ENCODE assay signal across 19 cellular contexts in genomic region chr10:61870521-61870895, GRCh38.
"Had no signal": no experiment of that assay in that cellular context is flagged by ENCODE, and none has a peak within 500 bp of the region (broad histone marks: within the 10 kb centered on the region; RNA-seq: fewer than 3 reads in every experiment).

No MANE protein-coding gene starts in this region.

- H3K27ac Mint-ChIP-seq: activated B cell treated with CpG ODN at 0.5 μM for 24 hours; activated CD4-positive, alpha-beta memory T cell treated with anti-CD3 and anti-CD28 coated beads, Interleukin-2, amount 10 ng/mL, durations not matched to agents 7 days and 5 days; activated naive CD8-positive, alpha-beta T cell treated with anti-CD3 and anti-CD28 coated beads, Interleukin-2, amount 10 ng/mL, durations not matched to agents 7 days and 5 days; activated T-cell treated with anti-CD3 and anti-CD28 coated beads, Interleukin-2, amount 50 U/mL, for 24 hours; activated T-helper 2 cell treated with anti-CD3 and anti-CD28 coated beads, Interferon-gamma antibody, Interleukin-2, Interleukin-4, amounts not matched to agents 10 μg/mL and 5 μg/mL and 100 μg/mL, durations not matched to agents 14 hours and 24 hours and 36 hours; naive B cell had no signal

- H3K27me3 Mint-ChIP-seq: activated B cell treated with CpG ODN at 0.5 μM for 24 hours; activated T-cell treated with anti-CD3 and anti-CD28 coated beads, Interleukin-2, amount 50 U/mL, for 24 hours; naive B cell had no signal

- DNase-seq: activated B cell treated with CpG ODN at 0.5 μM for 24 hours; activated CD4-positive, alpha-beta memory T cell treated with anti-CD3 and anti-CD28 coated beads, Interleukin-2, amount 10 ng/mL, durations not matched to agents 7 days and 5 days; activated CD4-positive, alpha-beta T cell treated with anti-CD3 and anti-CD28 coated beads for 48 hours; activated naive CD4-positive, alpha-beta T cell treated with Interleukin-2 at 50 U/mL for 16 hours; activated naive CD8-positive, alpha-beta T cell treated with anti-CD3 and anti-CD28 coated beads, Interleukin-2, amount 10 ng/mL, durations not matched to agents 7 days and 5 days; activated T-cell treated with anti-CD3 and anti-CD28 coated beads, Interleukin-2, amount 50 U/mL, for 24 hours; brain microvascular endothelial cell; central memory CD4-positive, alpha-beta T cell; colonic mucosa; head of caudate nucleus; left lung; naive B cell; pancreas; stimulated activated CD4-positive, alpha-beta T cell treated with anti-CD3 and anti-CD28 coated beads, Interleukin-1b, Interleukin-23, amount 100 ng/mL, for 48 hours; stimulated activated CD8-positive, alpha-beta memory T cell treated with anti-CD3 and anti-CD28 coated beads, Interleukin-4, amount 100 ng/mL, for 48 hours; stimulated activated naive CD8-positive, alpha-beta T cell treated with anti-CD3 and anti-CD28 coated beads, Interleukin-15, Interleukin-2, amounts not matched to agents 100 U/mL and 50 U/mL, for 24 hours; trophoblast cell had no signal

- H3K4me3 Mint-ChIP-seq: activated B cell treated with CpG ODN at 0.5 μM for 24 hours; activated CD4-positive, alpha-beta memory T cell treated with anti-CD3 and anti-CD28 coated beads, Interleukin-2, amount 10 ng/mL, durations not matched to agents 7 days and 5 days; activated naive CD8-positive, alpha-beta T cell treated with anti-CD3 and anti-CD28 coated beads, Interleukin-2, amount 10 ng/mL, durations not matched to agents 7 days and 5 days; activated T-cell treated with anti-CD3 and anti-CD28 coated beads, Interleukin-2, amount 50 U/mL, for 24 hours had no signal

- H3K9me3 ChIP-seq: colonic mucosa, left lung, pancreas had no signal

- ATAC-seq: sciatic nerve; stimulated activated naive CD8-positive, alpha-beta T cell treated with anti-CD3 and anti-CD28 coated beads, Interleukin-15, Interleukin-2, amounts not matched to agents 100 U/mL and 50 U/mL, for 24 hours had no signal

- H3K27me3 ChIP-seq: brain microvascular endothelial cell, colonic mucosa, left lung, pancreas had no signal

- H3K4me3 ChIP-seq: colonic mucosa, left lung, pancreas had no signal

- H3K36me3 ChIP-seq: brain microvascular endothelial cell, colonic mucosa, left lung, pancreas had no signal

- H3K36me3 Mint-ChIP-seq: activated naive CD8-positive, alpha-beta T cell treated with anti-CD3 and anti-CD28 coated beads, Interleukin-2, amount 10 ng/mL, durations not matched to agents 7 days and 5 days; naive B cell had no signal

- H3K4me1 ChIP-seq: colonic mucosa, pancreas had no signal

- H3K9me3 Mint-ChIP-seq: activated B cell treated with CpG ODN at 0.5 μM for 24 hours; activated CD4-positive, alpha-beta memory T cell treated with anti-CD3 and anti-CD28 coated beads, Interleukin-2, amount 10 ng/mL, durations not matched to agents 7 days and 5 days; activated naive CD8-positive, alpha-beta T cell treated with anti-CD3 and anti-CD28 coated beads, Interleukin-2, amount 10 ng/mL, durations not matched to agents 7 days and 5 days; activated T-cell treated with anti-CD3 and anti-CD28 coated beads, Interleukin-2, amount 50 U/mL, for 24 hours; activated T-helper 2 cell treated with anti-CD3 and anti-CD28 coated beads, Interferon-gamma antibody, Interleukin-2, Interleukin-4, amounts not matched to agents 10 μg/mL and 5 μg/mL and 100 μg/mL, durations not matched to agents 14 hours and 24 hours and 36 hours had no signal

- H3K27ac ChIP-seq: brain microvascular endothelial cell, left lung, pancreas had no signal
